1 cellular context compared by ENCODE assay signal in the genomic region with DNA sequence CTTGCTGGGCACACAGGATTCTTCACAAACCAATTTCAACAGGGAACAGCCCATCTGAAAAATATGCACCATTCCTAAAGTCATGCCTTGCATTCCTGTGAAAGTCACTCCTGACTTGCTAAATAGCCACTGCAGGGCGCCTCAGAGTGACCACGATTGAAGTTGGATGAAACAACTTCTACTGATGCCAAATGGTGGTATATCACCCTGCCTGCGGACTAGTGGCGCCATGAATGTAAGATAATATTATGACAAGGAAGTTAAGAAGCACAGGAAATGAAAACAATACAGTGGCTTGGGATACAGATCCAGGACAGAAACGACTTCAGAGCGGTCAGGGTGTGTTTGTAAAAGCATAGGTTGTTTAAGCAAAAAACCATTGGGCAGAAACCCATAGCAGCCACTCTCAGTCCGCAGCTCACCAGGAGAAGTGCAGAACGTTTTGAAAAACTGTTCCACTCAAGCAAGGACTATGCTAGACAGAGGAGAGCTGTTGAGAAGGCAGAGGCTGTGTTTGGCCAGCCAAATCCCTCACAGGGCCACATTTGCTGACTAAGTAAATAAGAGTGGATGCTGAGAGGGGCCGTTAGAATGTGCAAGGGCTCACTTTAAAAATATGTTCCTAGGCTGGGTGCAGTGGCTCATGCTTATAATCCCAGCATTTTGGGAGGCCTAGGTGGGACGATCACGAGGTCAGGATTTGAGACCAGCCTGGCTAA.
A peak's percentile ranks its signal among the peaks of the same experiment; 100 is the strongest.
TF ChIP-seq lines count a peak whose summit lies in the region.

No MANE protein-coding gene starts in this region.

TF ChIP-seq in HepG2, 621 proteins besides CTCF, POLR2A, EP300 and RAD21 (continued from another document):
- TF ChIP-seq, protein P1, sequence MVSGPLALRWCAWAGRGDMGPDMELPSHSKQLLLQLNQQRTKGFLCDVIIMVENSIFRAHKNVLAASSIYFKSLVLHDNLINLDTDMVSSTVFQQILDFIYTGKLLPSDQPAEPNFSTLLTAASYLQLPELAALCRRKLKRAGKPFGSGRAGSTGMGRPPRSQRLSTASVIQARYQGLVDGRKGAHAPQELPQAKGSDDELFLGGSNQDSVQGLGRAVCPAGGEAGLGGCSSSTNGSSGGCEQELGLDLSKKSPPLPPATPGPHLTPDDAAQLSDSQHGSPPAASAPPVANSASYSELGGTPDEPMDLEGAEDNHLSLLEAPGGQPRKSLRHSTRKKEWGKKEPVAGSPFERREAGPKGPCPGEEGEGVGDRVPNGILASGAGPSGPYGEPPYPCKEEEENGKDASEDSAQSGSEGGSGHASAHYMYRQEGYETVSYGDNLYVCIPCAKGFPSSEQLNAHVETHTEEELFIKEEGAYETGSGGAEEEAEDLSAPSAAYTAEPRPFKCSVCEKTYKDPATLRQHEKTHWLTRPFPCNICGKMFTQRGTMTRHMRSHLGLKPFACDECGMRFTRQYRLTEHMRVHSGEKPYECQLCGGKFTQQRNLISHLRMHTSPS (CRISPR knock-in tag; IDR thresholded peaks at IDR 0.05; ENCODE audit: low read depth) = no peak
- no peak for TF ChIP-seq SMC3 (IDR thresholded peaks at IDR 0.05; ENCODE audit: low read length)
- no peak for TF ChIP-seq ZNF263 (CRISPR knock-in tag; IDR thresholded peaks at IDR 0.05)
- TF ChIP-seq HIVEP1 (CRISPR knock-in tag; IDR thresholded peaks at IDR 0.05) = no peak
- no peak for TF ChIP-seq TGIF2 (CRISPR knock-in tag; IDR thresholded peaks at IDR 0.05)
- TF ChIP-seq GMEB1 (CRISPR knock-in tag; IDR thresholded peaks at IDR 0.05; ENCODE audit: borderline replicate concordance) = no peak
- no peak for TF ChIP-seq MYC (CRISPR knock-in tag; IDR thresholded peaks at IDR 0.05; ENCODE audit: borderline replicate concordance)
- TF ChIP-seq HOXA7 (CRISPR knock-in tag; IDR thresholded peaks at IDR 0.05) = no peak
- TF ChIP-seq ZNF276 (CRISPR knock-in tag; IDR thresholded peaks at IDR 0.05; ENCODE audit: low read depth) = no peak
- TF ChIP-seq E2F5 (CRISPR knock-in tag; conservative IDR thresholded peaks at IDR 0.05) = no peak
- TF ChIP-seq ZFP1 (CRISPR knock-in tag; IDR thresholded peaks at IDR 0.05) = 0 out of 2 replicates have a peak, but pooled peaks have one; percentile 23
- no peak for TF ChIP-seq NR2F2 (IDR thresholded peaks at IDR 0.05; ENCODE audit: borderline replicate concordance, low read depth)
- TF ChIP-seq, protein P2, sequence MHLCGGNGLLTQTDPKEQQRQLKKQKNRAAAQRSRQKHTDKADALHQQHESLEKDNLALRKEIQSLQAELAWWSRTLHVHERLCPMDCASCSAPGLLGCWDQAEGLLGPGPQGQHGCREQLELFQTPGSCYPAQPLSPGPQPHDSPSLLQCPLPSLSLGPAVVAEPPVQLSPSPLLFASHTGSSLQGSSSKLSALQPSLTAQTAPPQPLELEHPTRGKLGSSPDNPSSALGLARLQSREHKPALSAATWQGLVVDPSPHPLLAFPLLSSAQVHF (CRISPR knock-in tag; IDR thresholded peaks at IDR 0.05) = no peak
- no peak for TF ChIP-seq LRRFIP1 (CRISPR knock-in tag; conservative IDR thresholded peaks at IDR 0.05)
TF ChIP-seq in HepG2: peak in this region for 7.
